ENCODE assay signal across 21 cellular contexts in the genomic region with DNA sequence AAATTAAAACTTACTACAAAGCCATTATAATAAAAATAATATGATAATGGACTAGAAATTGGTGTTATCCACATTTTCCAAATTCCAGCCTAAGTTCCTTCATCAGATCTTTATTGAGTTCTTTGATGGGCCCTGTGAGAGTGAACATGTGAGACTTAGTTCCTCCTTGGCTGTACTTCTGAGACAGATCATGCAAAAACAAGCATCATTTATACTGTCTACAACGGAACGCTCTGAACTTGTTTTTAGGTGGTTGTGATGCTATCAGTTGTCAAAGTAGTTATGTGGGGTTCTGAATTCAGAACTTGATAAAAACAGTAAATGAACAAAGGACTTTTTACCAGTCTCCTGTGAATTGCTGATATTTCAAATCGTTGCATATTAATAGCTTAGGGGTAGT. TPM values are rescaled to one million over a fixed set of nuclear protein-coding genes. Genes with fewer than 3 reads are reported as not detected.
A peak's percentile ranks its signal among the peaks of the same experiment; 100 is the strongest.
DNase-seq lines count a peak whose midpoint lies in the region; ATAC-seq and TF ChIP-seq lines count a peak whose summit lies in the region.
"Had no signal": no experiment of that assay in that cellular context is flagged by ENCODE, and none has a peak within 500 bp of the region (broad histone marks: within the 10 kb centered on the region; RNA-seq: fewer than 3 reads in every experiment).

No MANE protein-coding gene starts in this region.

- TF ChIP-seq CTCF in DOHH2 (IDR thresholded peaks at IDR 0.05; ENCODE audit: low read depth, low read length, poor library complexity, severe bottlenecking) (no peak), activated B cell treated with CpG ODN at 0.5 μM for 24 hours (IDR thresholded peaks at IDR 0.05) (no peak), spleen (IDR thresholded peaks at IDR 0.05 in 8 of 11, conservative IDR thresholded peaks at IDR 0.05 in 3 of 11) (no peak), foreskin fibroblast (IDR thresholded peaks at IDR 0.05; ENCODE audit: low read depth, low read length) (no peak), suprapubic skin (IDR thresholded peaks at IDR 0.05) (no peak)

- no peaks in the 10 kb centered on the region for H4K20me1 ChIP-seq in DOHH2 (ENCODE audit: control insufficient read depth, insufficient read depth, low read depth, low read length)

- TF ChIP-seq EP300 in suprapubic skin (IDR thresholded peaks at IDR 0.05) = no peak

- peak overlapping the region; percentile 79 for H3K4me2 ChIP-seq in DOHH2 (ENCODE audit: low read length)
- H3K4me2 ChIP-seq: PC-9 had no signal

- peak overlapping the region; percentile 90 for H3K27ac Mint-ChIP-seq in activated B cell treated with CpG ODN at 0.5 μM for 24 hours
- H3K27ac Mint-ChIP-seq: T-helper 1 cell treated with Interleukin-12 subunit alpha and Interleukin-12 subunit beta and Interleukin-4 antibody, amounts not matched to agents 30 μg/mL and 1 μg/mL, for 36 hours had no signal

- ATAC-seq in activated B cell treated with CpG ODN at 0.5 μM for 24 hours (ENCODE audit: low read depth) (peak; percentile 59), HG03460 (IDR thresholded peaks at IDR 0.05; ENCODE audit: unreplicated experiment) (no peak)

- intact Hi-C loops in activated B cell treated with CpG ODN at 0.5 μM for 24 hours (cut with micrococcal nuclease) (loop anchor here (1.0 to 10.0 kb wide), 4 partner anchors 8 to 1206 kb away; no protein-coding TSS in a partner anchor), spleen (cut with DNase I; ENCODE audit: low total_unique reads) (no loop called here)

- 26 to 52% (median 42%) methylated on average over 3 of the region's 3 CpGs for WGBS in spleen, 5 donors
- WGBS in suprapubic skin = 49% methylated on average over 3 of the region's 3 CpGs

- CTCF ChIA-PET in activated B cell treated with CpG ODN at 0.5 μM for 24 hours (lab: Charles Lee) = interaction anchor here (1.2 to 2.2 kb wide), 2 partner anchors 17 to 48 kb away, joined by 3 to 6 read pairs; no protein-coding TSS in a partner anchor

- H3K9me3 Mint-ChIP-seq in activated B cell treated with CpG ODN at 0.5 μM for 24 hours = no peaks in the 10 kb centered on the region
- H3K9me3 Mint-ChIP-seq: T-helper 1 cell treated with Interleukin-12 subunit alpha and Interleukin-12 subunit beta and Interleukin-4 antibody, amounts not matched to agents 30 μg/mL and 1 μg/mL, for 36 hours had no signal

- H3F3A ChIP-seq in DOHH2 (ENCODE audit: control insufficient read depth, insufficient read depth) = peaks cover 9% of the 10 kb centered on the region

- H3K9me3 ChIP-seq in DOHH2 (ENCODE audit: control insufficient read depth, insufficient read depth, low read length) = no peaks in the 10 kb centered on the region
- H3K9me3 ChIP-seq in KOPT-K1 (ENCODE audit: insufficient read depth, low read length, poor library complexity, severe bottlenecking) = no peaks in the 10 kb centered on the region
- H3K9me3 ChIP-seq in spleen = no peaks in the 10 kb centered on the region
- no peaks in the 10 kb centered on the region for H3K9me3 ChIP-seq in suprapubic skin

- no peaks in the 10 kb centered on the region for H3K27me3 ChIP-seq in DOHH2 (ENCODE audit: control insufficient read depth, low read length)
- peaks cover 0 to 5% (median 0%) of the 10 kb centered on the region in 7 donors for H3K27me3 ChIP-seq in spleen (replicated peaks in 1 of 7)
- no peaks in the 10 kb centered on the region for H3K27me3 ChIP-seq in suprapubic skin

- peaks cover 23% of the 10 kb centered on the region for H3K79me2 ChIP-seq in DOHH2 (ENCODE audit: control insufficient read depth, low read length)

- H3K4me3 Mint-ChIP-seq in activated B cell treated with CpG ODN at 0.5 μM for 24 hours = peak overlapping the region; percentile 66
- H3K4me3 Mint-ChIP-seq: CD4-positive, CD25-positive, alpha-beta regulatory T cell; T-helper 1 cell treated with Interleukin-12 subunit alpha and Interleukin-12 subunit beta and Interleukin-4 antibody, amounts not matched to agents 30 μg/mL and 1 μg/mL, for 36 hours had no signal

- H3K4me1 ChIP-seq in DOHH2 (ENCODE audit: control insufficient read depth, low read length) (peaks cover 81% of the 10 kb centered on the region), spleen (peaks cover 0 to 21% (median 0%) of the 10 kb centered on the region in 6 donors), suprapubic skin (peaks cover 4% of the 10 kb centered on the region)

- H3K27me3 Mint-ChIP-seq in activated B cell treated with CpG ODN at 0.5 μM for 24 hours = no peaks in the 10 kb centered on the region
- H3K27me3 Mint-ChIP-seq: CD4-positive, CD25-positive, alpha-beta regulatory T cell had no signal

- DNase-seq in activated B cell treated with CpG ODN at 0.5 μM for 24 hours = no peak
- no peak for DNase-seq in spleen
- no peak for DNase-seq in foreskin fibroblast
- DNase-seq in suprapubic skin (ENCODE audit: low spot score in 2 of 2) = no peak
- DNase-seq in stimulated activated CD4-positive, alpha-beta T cell treated with anti-CD3 and anti-CD28 coated beads, Interleukin-12 subunit alpha, Interleukin-12 subunit beta, amount 100 ng/mL, for 4 hours = no peak
- DNase-seq: CD4-positive, CD25-positive, alpha-beta regulatory T cell; COR-L47; DMS 273 treated with DMSO at 0.1 percent for 48 hours; GF-D8; GM23248; NCI-H1694; NCI-H2081 treated with DMSO at 0.1 percent for 48 hours; NCI-H446 treated with DMSO at 0.1 percent for 48 hours; NK-92 treated with Interleukin-12 subunit alpha and Interleukin-12 subunit beta, amount 100 ng/mL, for 24 hours; PC-9; SIG-M5 had no signal

- TF ChIP-seq POLR2A in spleen (IDR thresholded peaks at IDR 0.05) = no peak
- TF ChIP-seq POLR2A in suprapubic skin (IDR thresholded peaks at IDR 0.05) = no peak

- H3K36me3 ChIP-seq in DOHH2 (ENCODE audit: control insufficient read depth, low read length) (no peaks in the 10 kb centered on the region), KOPT-K1 (ENCODE audit: insufficient read depth, low read length) (no peaks in the 10 kb centered on the region), spleen (no peaks in the 10 kb centered on the region), suprapubic skin (no peaks in the 10 kb centered on the region)

- H3K27ac ChIP-seq in DOHH2 (ENCODE audit: low read depth, low read length) (peak overlapping the region; percentile 84), KOPT-K1 (ENCODE audit: low read depth, low read length, poor library complexity, severe bottlenecking) (peak overlapping the region; percentile 60), spleen (peak overlapping the region in 7 of 8 donors; percentile 5 to 81 (median 71)), suprapubic skin (no peak overlapping the region)
- H3K27ac ChIP-seq: GM23248, PC-9, RWPE1 had no signal

- POLR2A ChIA-PET in activated B cell treated with CpG ODN at 0.5 μM for 24 hours (lab: Charles Lee) = interaction anchor here (0.7 to 3.1 kb wide), 5 partner anchors 8 to 48 kb away, joined by 3 to 21 read pairs (median 3); a partner anchor contains a TSS

- peaks cover 83% of the 10 kb centered on the region for H3K4me1 Mint-ChIP-seq in activated B cell treated with CpG ODN at 0.5 μM for 24 hours

- H3K4me3 ChIP-seq in DOHH2 (ENCODE audit: low read length) = peak overlapping the region; percentile 63
- no peak overlapping the region for H3K4me3 ChIP-seq in spleen
- H3K4me3 ChIP-seq in foreskin fibroblast (ENCODE audit: low read depth in 1 of 2, low read length in 2 of 2) = no peak overlapping the region
- no peak overlapping the region for H3K4me3 ChIP-seq in suprapubic skin
- H3K4me3 ChIP-seq: GM23248, PC-9 had no signal

- H3K36me3 Mint-ChIP-seq in activated B cell treated with CpG ODN at 0.5 μM for 24 hours (ENCODE audit: low read depth) = peaks cover 3% of the 10 kb centered on the region
- H3K36me3 Mint-ChIP-seq: CD4-positive, CD25-positive, alpha-beta regulatory T cell had no signal

- H3K9me2 ChIP-seq in DOHH2 (replicated peaks; ENCODE audit: control insufficient read depth, low read length) = no peaks in the 10 kb centered on the region

RNA-seq across cellular contexts. Expression of a gene that starts 48.9 kb away (rescaled TPM):
- total RNA-seq in activated B cell treated with CpG ODN at 0.5 μM for 24 hours (45.3 and 48.4 TPM in 2 replicates), spleen (10 to 100 TPM in 6 of 7 donors, 1 to 10 TPM in 1; 9.9 to 15.6 (median 13.1) TPM), suprapubic skin (1 to 10 TPM; 3.6 to 6.2 (median 5.1) TPM)
- polyA plus RNA-seq in spleen = 1 to 10 TPM; 6.0 to 9.0 (median 8.8) TPM
- polyA plus RNA-seq: CD4-positive, CD25-positive, alpha-beta regulatory T cell had no signal
